8 cellular contexts compared by ENCODE assay signal in the genomic region with DNA sequence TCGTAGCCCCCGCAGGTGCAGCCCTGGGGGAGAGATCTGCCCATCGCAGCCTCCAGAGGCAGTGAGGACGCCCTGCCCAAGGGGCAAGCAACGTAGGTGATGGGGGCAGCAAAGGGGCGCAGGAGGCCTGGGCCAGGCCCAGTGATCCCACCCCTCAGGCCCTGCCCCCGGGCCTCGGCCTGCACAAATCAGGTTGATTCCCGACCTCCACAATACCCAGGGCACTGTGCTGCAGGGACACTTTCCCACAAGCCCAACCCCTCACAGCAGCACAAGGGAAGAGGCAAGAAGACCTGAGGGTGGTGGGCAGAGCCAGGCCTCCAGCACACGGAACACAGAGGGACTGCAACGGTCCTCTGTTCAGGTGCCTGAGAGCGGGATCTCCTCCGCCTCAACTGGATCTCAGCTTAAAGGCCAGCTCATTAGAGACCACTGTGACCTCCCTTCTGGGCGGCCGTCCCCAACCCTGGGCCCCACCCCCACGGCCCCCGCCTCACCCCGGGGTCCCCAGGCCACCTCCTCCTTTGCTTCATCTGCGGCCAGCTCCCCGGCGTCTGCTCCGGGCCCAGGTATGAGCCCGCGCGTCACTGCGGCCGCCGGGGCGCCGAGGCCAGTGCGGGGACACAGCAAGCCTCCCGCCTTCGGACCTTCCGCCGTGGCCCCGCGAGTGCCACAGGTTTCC. TPM values are rescaled to one million over a fixed set of nuclear protein-coding genes. Genes with fewer than 3 reads are reported as not detected.
DNase-seq lines count a peak whose midpoint lies in the region; ATAC-seq lines count a peak whose summit lies in the region.

No MANE protein-coding gene starts in this region.

- H3K36me3 Mint-ChIP-seq in activated naive CD8-positive, alpha-beta T cell treated with anti-CD3 and anti-CD28 coated beads, Interleukin-2, amount 50 U/mL, for 24 hours (ENCODE audit: low read depth), result peaks cover 30% of the 10 kb centered on the region
- peaks cover 34% of the 10 kb centered on the region for H3K36me3 Mint-ChIP-seq in stimulated activated naive CD8-positive, alpha-beta T cell treated with anti-CD3 and anti-CD28 coated beads, Interleukin-15, Interleukin-2, amounts not matched to agents 100 ng/mL and 50 ng/mL, for 24 hours (ENCODE audit: low read depth)

- peak; percentile 26 for ATAC-seq in GM21447 (IDR thresholded peaks at IDR 0.05; ENCODE audit: unreplicated experiment)
- ATAC-seq in activated naive CD8-positive, alpha-beta T cell treated with anti-CD3 and anti-CD28 coated beads, Interleukin-2, amount 50 U/mL, for 24 hours, result peak; percentile 4
- ATAC-seq in GM18520 (IDR thresholded peaks at IDR 0.05; ENCODE audit: unreplicated experiment), result no peak

- no peaks in the 10 kb centered on the region for H3K27me3 Mint-ChIP-seq in activated naive CD8-positive, alpha-beta T cell treated with anti-CD3 and anti-CD28 coated beads, Interleukin-2, amount 50 U/mL, for 24 hours
- no peaks in the 10 kb centered on the region for H3K27me3 Mint-ChIP-seq in stimulated activated naive CD8-positive, alpha-beta T cell treated with anti-CD3 and anti-CD28 coated beads, Interleukin-15, Interleukin-2, amounts not matched to agents 100 ng/mL and 50 ng/mL, for 24 hours

- H3K4me3 Mint-ChIP-seq in activated naive CD8-positive, alpha-beta T cell treated with anti-CD3 and anti-CD28 coated beads, Interleukin-2, amount 50 U/mL, for 24 hours, result peak overlapping the region; percentile 96
- peak overlapping the region; percentile 97 for H3K4me3 Mint-ChIP-seq in stimulated activated naive CD8-positive, alpha-beta T cell treated with anti-CD3 and anti-CD28 coated beads, Interleukin-15, Interleukin-2, amounts not matched to agents 100 ng/mL and 50 ng/mL, for 24 hours

- H3K9me3 ChIP-seq in iPS-18c (ENCODE audit: control insufficient read depth, insufficient read depth, low read length), result no peaks in the 10 kb centered on the region

- H3K9me3 Mint-ChIP-seq in activated naive CD8-positive, alpha-beta T cell treated with anti-CD3 and anti-CD28 coated beads, Interleukin-2, amount 50 U/mL, for 24 hours, result no peaks in the 10 kb centered on the region
- H3K9me3 Mint-ChIP-seq in stimulated activated naive CD8-positive, alpha-beta T cell treated with anti-CD3 and anti-CD28 coated beads, Interleukin-15, Interleukin-2, amounts not matched to agents 100 ng/mL and 50 ng/mL, for 24 hours, result no peaks in the 10 kb centered on the region

- peak overlapping the region; percentile 94 for H3K27ac Mint-ChIP-seq in activated naive CD8-positive, alpha-beta T cell treated with anti-CD3 and anti-CD28 coated beads, Interleukin-2, amount 50 U/mL, for 24 hours
- peak overlapping the region; percentile 89 for H3K27ac Mint-ChIP-seq in stimulated activated naive CD8-positive, alpha-beta T cell treated with anti-CD3 and anti-CD28 coated beads, Interleukin-15, Interleukin-2, amounts not matched to agents 100 ng/mL and 50 ng/mL, for 24 hours

- H3K4me1 Mint-ChIP-seq in activated naive CD8-positive, alpha-beta T cell treated with anti-CD3 and anti-CD28 coated beads, Interleukin-2, amount 50 U/mL, for 24 hours, result peaks cover 42% of the 10 kb centered on the region
- H3K4me1 Mint-ChIP-seq in stimulated activated naive CD8-positive, alpha-beta T cell treated with anti-CD3 and anti-CD28 coated beads, Interleukin-15, Interleukin-2, amounts not matched to agents 100 ng/mL and 50 ng/mL, for 24 hours (ENCODE audit: low read depth), result peaks cover 35% of the 10 kb centered on the region

- peak overlapping the region; percentile 95 for H3K4me3 ChIP-seq in iPS-18c (ENCODE audit: insufficient read depth, low read depth, low read length)

- peak; percentile 30 for DNase-seq in G401 (ENCODE audit: low spot score)
- peak; percentile 55 for DNase-seq in HuH-7 (ENCODE audit: low spot score)
- DNase-seq in activated naive CD8-positive, alpha-beta T cell treated with anti-CD3 and anti-CD28 coated beads, Interleukin-2, amount 50 U/mL, for 24 hours, result peak; percentile 28
- DNase-seq in occipital lobe (lab: John Stamatoyannopoulos, UW), result no peak

- in situ Hi-C loops in G401 (cut with HindIII; ENCODE audit: low sequenced_read_pairs), result no loop called here

RNA-seq across cellular contexts. Expression of gene ARF1, which starts 0.8 kb away (rescaled TPM):
- total RNA-seq in G401 (2014; rRNA removed; shearing (Covaris generic)), result 298 and 328 TPM in 2 replicates
- 96.2 TPM for total RNA-seq in occipital lobe

RNA-seq across cellular contexts. Expression of gene C1orf35, which starts 21.4 kb away (rescaled TPM):
- total RNA-seq in G401 (2014; rRNA removed; shearing (Covaris generic)), result 29.7 and 36.9 TPM in 2 replicates
- 4.1 TPM for total RNA-seq in occipital lobe

RNA-seq across cellular contexts. Expression of gene MRPL55, which starts 27.4 kb away (rescaled TPM):
- 93.7 and 103 TPM in 2 replicates for total RNA-seq in G401 (2014; rRNA removed; shearing (Covaris generic))
- total RNA-seq in occipital lobe, result 24.8 TPM

RNA-seq across cellular contexts. Expression of gene GUK1, which starts 58.4 kb away (rescaled TPM):
- total RNA-seq in G401 (2014; rRNA removed; shearing (Covaris generic)), result 172 and 313 TPM in 2 replicates
- total RNA-seq in occipital lobe, result 91.6 TPM
